In the genomic region with DNA sequence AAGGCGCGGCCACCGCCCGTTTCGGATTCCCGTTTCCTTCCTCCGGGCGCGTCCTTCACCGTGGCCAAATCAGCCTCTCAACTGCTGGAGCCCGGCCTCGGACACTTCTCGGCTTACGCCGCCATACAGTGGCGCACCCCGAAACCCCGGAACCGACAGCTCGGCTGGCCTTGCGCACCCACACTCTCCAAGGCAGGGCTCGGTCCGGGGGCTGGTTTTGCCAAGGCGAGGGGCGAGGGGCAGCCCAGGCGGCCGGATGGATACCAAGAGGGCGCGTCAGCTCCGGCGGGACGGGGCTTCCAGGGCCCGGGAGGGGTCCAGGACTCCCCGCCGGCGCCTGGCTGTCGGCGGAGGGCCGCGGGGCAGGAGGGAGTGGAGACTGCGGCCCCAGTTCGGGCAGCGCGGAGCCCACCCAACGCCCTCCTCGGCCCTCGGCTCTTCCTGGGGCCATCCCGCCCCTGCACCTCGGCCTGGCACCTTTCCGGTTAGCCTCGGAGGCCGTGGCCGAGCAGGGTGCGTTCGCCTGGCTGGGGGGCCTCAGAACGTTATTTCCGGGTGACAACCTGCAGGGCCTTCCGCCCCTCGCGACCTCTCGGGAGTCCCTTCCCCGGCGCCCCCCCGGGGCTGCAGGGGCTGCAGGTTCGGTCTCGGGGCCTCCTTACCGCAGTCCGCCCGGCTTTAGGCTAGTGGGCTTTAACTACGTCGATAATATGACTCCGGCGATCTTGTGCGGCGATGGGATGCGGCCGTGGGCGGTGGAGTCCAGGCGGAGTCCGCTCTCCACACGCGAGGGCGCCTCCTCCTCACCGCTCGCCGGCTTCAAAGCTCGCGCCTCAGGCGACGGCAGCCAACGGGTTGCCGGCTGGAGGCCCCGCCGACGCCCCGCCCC, we compare ENCODE assay signal across 8 cellular contexts. TPM values are rescaled to one million over a fixed set of nuclear protein-coding genes. Genes with fewer than 3 reads are reported as not detected.
A peak's percentile ranks its signal among the peaks of the same experiment; 100 is the strongest.
DNase-seq lines count a peak whose midpoint lies in the region; ATAC-seq and TF ChIP-seq lines count a peak whose summit lies in the region.

No MANE protein-coding gene starts in this region.

- no peaks in the 10 kb centered on the region for H3K36me3 ChIP-seq in rectal smooth muscle tissue (ENCODE audit: control insufficient read depth, insufficient read depth, low read length)

- no peak for TF ChIP-seq RAD21 in Ishikawa (IDR thresholded peaks at IDR 0.05; ENCODE audit: low read depth)

- H3K4me3 ChIP-seq in GM08714 (ENCODE audit: low read length) (peak overlapping the region; percentile 95), rectal smooth muscle tissue (ENCODE audit: low read length) (peak overlapping the region; percentile 89)

- H3K27ac ChIP-seq in rectal smooth muscle tissue (ENCODE audit: low read depth, low read length): peak overlapping the region; percentile 41

- TF ChIP-seq EP300 in Ishikawa (IDR thresholded peaks at IDR 0.05; ENCODE audit: borderline replicate concordance): no peak

- in situ Hi-C loops in G401 (cut with HindIII; ENCODE audit: low sequenced_read_pairs): no loop called here

- peak; percentile 11 for ATAC-seq in GM21526 (IDR thresholded peaks at IDR 0.05; ENCODE audit: low FRiP score, unreplicated experiment)
- peak; percentile 5 for ATAC-seq in Right ventricle myocardium superior (ENCODE audit: poor library complexity)

- H3K27me3 ChIP-seq in rectal smooth muscle tissue (ENCODE audit: control insufficient read depth, insufficient read depth, low read length): no peaks in the 10 kb centered on the region

- intact Hi-C loops in Right ventricle myocardium superior (cut with DNase I): loop anchor here (5.0 kb wide), 1 partner anchor 149 kb away; no protein-coding TSS in a partner anchor

- peaks cover 2% of the 10 kb centered on the region for H3K4me1 ChIP-seq in rectal smooth muscle tissue (ENCODE audit: control insufficient read depth, insufficient read depth, low read length)

- peak overlapping the region; percentile 58 for H3K9ac ChIP-seq in rectal smooth muscle tissue (ENCODE audit: low read length)

- DNase-seq in activated T-cell treated with anti-CD3 and anti-CD28 coated beads, Interleukin-2, amount 50 U/mL, for 48 hours: peak; percentile 44 to 57
- DNase-seq in Right ventricle myocardium superior (peak; percentile 50), G401 (ENCODE audit: low spot score) (no peak), NCI-H1694 (lab: John Stamatoyannopoulos, UW) (no peak)

TF ChIP-seq in Ishikawa, 13 proteins besides CTCF, POLR2A, EP300 and RAD21:
- TF ChIP-seq TAF1 (IDR thresholded peaks at IDR 0.05; ENCODE audit: low read depth) (peak; percentile 2), ZBTB7A (IDR thresholded peaks at IDR 0.05; ENCODE audit: low read depth) (0 out of 2 replicates have a peak, but pooled peaks have one; percentile 57), EGR1 (IDR thresholded peaks at IDR 0.05) (peak; percentile 58; the same call in 1 of the 2 replicates), CREB1 (IDR thresholded peaks at IDR 0.05; ENCODE audit: low read depth) (no peak), MAX (IDR thresholded peaks at IDR 0.05) (0 out of 2 replicates have a peak, but pooled peaks have one; percentile 7)
- TF ChIP-seq, protein P1, sequence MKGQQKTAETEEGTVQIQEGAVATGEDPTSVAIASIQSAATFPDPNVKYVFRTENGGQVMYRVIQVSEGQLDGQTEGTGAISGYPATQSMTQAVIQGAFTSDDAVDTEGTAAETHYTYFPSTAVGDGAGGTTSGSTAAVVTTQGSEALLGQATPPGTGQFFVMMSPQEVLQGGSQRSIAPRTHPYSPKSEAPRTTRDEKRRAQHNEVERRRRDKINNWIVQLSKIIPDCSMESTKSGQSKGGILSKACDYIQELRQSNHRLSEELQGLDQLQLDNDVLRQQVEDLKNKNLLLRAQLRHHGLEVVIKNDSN (IDR thresholded peaks at IDR 0.05): no peak

RNA-seq across cellular contexts. Expression of gene CEP43, which starts 0.7 kb away (rescaled TPM):
- total RNA-seq in Right ventricle myocardium superior: 13.2 TPM
- total RNA-seq in G401 (2014; rRNA removed; shearing (Covaris generic)): 21.3 and 48.8 TPM in 2 replicates

RNA-seq across cellular contexts. Expression of gene RNASET2, which starts 42.1 kb away (rescaled TPM):
- 12.3 TPM for total RNA-seq in Right ventricle myocardium superior
- total RNA-seq in G401 (2014; rRNA removed; shearing (Covaris generic)): 61.5 and 69.4 TPM in 2 replicates

Comparison
In these comparisons a context has a peak if more than half of its experiments do, and no peak if none do; other contexts are left out.
1. DNase-seq: peak in activated T-cell treated with anti-CD3 and anti-CD28 coated beads, Interleukin-2, amount 50 U/mL, for 48 hours (2 of 2) and Right ventricle myocardium superior (single experiment); none in G401 (single experiment) and NCI-H1694 (single experiment).